In genomic region chr1:224502459-224503160, GRCh38 we compare ENCODE assay signal across 8 cellular contexts.
DNase-seq lines count a peak whose midpoint lies in the region; ATAC-seq and TF ChIP-seq lines count a peak whose summit lies in the region.

No MANE protein-coding gene starts in this region.

- peaks cover 33% of the 10 kb centered on the region for H3K4me1 ChIP-seq in ectodermal cell (ENCODE audit: control insufficient read depth, insufficient read depth, low read length)
- H3K4me1 ChIP-seq in osteoblast (ENCODE audit: insufficient read depth, low read length), result peaks cover 50% of the 10 kb centered on the region

- no peak overlapping the region for H3K4me3 ChIP-seq in ectodermal cell (ENCODE audit: insufficient read depth, low read depth, low read length)
- H3K4me3 ChIP-seq in osteoblast (ENCODE audit: insufficient read depth, low read length), result no peak overlapping the region

- H2AFZ ChIP-seq in osteoblast (ENCODE audit: low read length), result peak overlapping the region; percentile 70

- peak overlapping the region; percentile 77 for H3K27ac ChIP-seq in ectodermal cell (ENCODE audit: insufficient read depth, low read depth, low read length, poor library complexity, severe bottlenecking)
- H3K27ac ChIP-seq in osteoblast (ENCODE audit: low read depth, low read length), result no peak overlapping the region

- H3K27me3 ChIP-seq in ectodermal cell (ENCODE audit: control insufficient read depth, insufficient read depth, low read length, poor library complexity, severe bottlenecking), result no peaks in the 10 kb centered on the region
- H3K27me3 ChIP-seq in osteoblast (ENCODE audit: insufficient read depth, low read length), result no peaks in the 10 kb centered on the region

- H4K20me1 ChIP-seq in osteoblast (ENCODE audit: insufficient read depth, low read length), result no peaks in the 10 kb centered on the region

- WGBS in ectodermal cell, 2 experiments, result 7 to 13% methylated on average over 10 to 11 of the region's 12 CpGs

- no peaks in the 10 kb centered on the region for H3K79me2 ChIP-seq in osteoblast (ENCODE audit: insufficient read depth, low read length)

- ATAC-seq in GM19395 (IDR thresholded peaks at IDR 0.05; ENCODE audit: unreplicated experiment) (peak; percentile 3), GM18511 (IDR thresholded peaks at IDR 0.05; ENCODE audit: unreplicated experiment) (no peak), GM19035 (IDR thresholded peaks at IDR 0.05; ENCODE audit: unreplicated experiment) (no peak)

- no peaks in the 10 kb centered on the region for H3K9me3 ChIP-seq in ectodermal cell (ENCODE audit: control insufficient read depth, low read length)
- H3K9me3 ChIP-seq in osteoblast (ENCODE audit: low read depth, low read length), result no peaks in the 10 kb centered on the region

- peak; percentile 80 for DNase-seq in NCI-H2227 (lab: John Stamatoyannopoulos, UW; ENCODE audit: unreplicated experiment)
- DNase-seq in osteoblast (ENCODE audit: insufficient read length, low spot score, missing footprints), result no peak
- DNase-seq in NK-92 (lab: John Stamatoyannopoulos, UW; ENCODE audit: unreplicated experiment), result no peak
- no peak for DNase-seq in DMS114 treated with DMSO at 0.1 percent for 48 hours (lab: John Stamatoyannopoulos, UW; ENCODE audit: unreplicated experiment)

- H3K36me3 ChIP-seq in ectodermal cell (ENCODE audit: control insufficient read depth, insufficient read depth, low read length) (no peaks in the 10 kb centered on the region), osteoblast (ENCODE audit: insufficient read depth, low read length) (no peaks in the 10 kb centered on the region)

- peak overlapping the region; percentile 48 for H3K4me2 ChIP-seq in osteoblast (ENCODE audit: insufficient read depth, low read length)

- TF ChIP-seq CTCF in osteoblast (IDR thresholded peaks at IDR 0.05; ENCODE audit: extremely low read depth, low read depth, low read length), result no peak
